ENCODE assay signal across 1 cellular context in the genomic region with DNA sequence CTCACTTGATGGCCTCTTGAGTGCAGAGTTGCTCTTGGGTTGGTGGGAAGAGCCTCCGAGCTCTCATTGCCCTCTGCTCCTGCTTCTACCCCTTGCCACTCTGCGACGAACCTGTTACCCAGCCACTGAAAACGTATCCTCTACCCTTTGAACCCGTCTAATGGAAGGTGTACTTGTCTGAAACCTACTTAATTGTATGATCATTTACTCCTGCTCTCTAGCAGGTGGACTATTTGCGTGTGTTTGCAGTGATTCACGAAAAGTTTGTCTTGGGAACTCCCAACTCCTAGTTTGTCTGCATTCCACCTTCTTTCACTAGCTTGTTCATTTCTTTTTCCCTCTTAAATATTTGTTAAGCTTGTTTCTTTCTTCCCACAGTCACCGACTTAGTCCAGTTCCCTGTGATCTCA.
TF ChIP-seq lines count a peak whose summit lies in the region.

No MANE protein-coding gene starts in this region.

TF ChIP-seq in HEK293, 187 proteins besides CTCF, POLR2A, EP300 and RAD21 (continued from another document):
- TF ChIP-seq, protein P1, sequence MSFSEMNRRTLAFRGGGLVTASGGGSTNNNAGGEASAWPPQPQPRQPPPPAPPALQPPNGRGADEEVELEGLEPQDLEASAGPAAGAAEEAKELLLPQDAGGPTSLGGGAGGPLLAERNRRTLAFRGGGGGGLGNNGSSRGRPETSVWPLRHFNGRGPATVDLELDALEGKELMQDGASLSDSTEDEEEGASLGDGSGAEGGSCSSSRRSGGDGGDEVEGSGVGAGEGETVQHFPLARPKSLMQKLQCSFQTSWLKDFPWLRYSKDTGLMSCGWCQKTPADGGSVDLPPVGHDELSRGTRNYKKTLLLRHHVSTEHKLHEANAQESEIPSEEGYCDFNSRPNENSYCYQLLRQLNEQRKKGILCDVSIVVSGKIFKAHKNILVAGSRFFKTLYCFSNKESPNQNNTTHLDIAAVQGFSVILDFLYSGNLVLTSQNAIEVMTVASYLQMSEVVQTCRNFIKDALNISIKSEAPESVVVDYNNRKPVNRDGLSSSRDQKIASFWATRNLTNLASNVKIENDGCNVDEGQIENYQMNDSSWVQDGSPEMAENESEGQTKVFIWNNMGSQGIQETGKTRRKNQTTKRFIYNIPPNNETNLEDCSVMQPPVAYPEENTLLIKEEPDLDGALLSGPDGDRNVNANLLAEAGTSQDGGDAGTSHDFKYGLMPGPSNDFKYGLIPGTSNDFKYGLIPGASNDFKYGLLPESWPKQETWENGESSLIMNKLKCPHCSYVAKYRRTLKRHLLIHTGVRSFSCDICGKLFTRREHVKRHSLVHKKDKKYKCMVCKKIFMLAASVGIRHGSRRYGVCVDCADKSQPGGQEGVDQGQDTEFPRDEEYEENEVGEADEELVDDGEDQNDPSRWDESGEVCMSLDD (tag by site-specific recombination; IDR thresholded peaks at IDR 0.05): no peak
- TF ChIP-seq ZNF785 (tag by site-specific recombination; IDR thresholded peaks at IDR 0.05) (no peak), ZNF239 (tag by site-specific recombination; IDR thresholded peaks at IDR 0.05) (no peak), ZNF510 (tag by site-specific recombination; IDR thresholded peaks at IDR 0.05; ENCODE audit: insufficient replicate concordance) (no peak), ZNF2 (tag by site-specific recombination; IDR thresholded peaks at IDR 0.05) (no peak; the same call in 1 of the 2 replicates), YY1 (tag by site-specific recombination; IDR thresholded peaks at IDR 0.05) (no peak), ZNF341 (tag by site-specific recombination; IDR thresholded peaks at IDR 0.05; ENCODE audit: low read depth) (peak; percentile 6), ZXDB (tag by site-specific recombination; IDR thresholded peaks at IDR 0.05) (0 out of 2 replicates have a peak, but pooled peaks have one; percentile 10), ZNF501 (tag by site-specific recombination; IDR thresholded peaks at IDR 0.05) (0 out of 2 replicates have a peak, but pooled peaks have one; percentile 5), ZNF792 (tag by site-specific recombination; IDR thresholded peaks at IDR 0.05) (no peak), ZFP41 (tag by site-specific recombination; IDR thresholded peaks at IDR 0.05; ENCODE audit: borderline replicate concordance) (no peak), ZSCAN23 (tag by site-specific recombination; IDR thresholded peaks at IDR 0.05) (no peak), HOXC10 (CRISPR knock-in tag; IDR thresholded peaks at IDR 0.05) (no peak), GLI2 (tag by site-specific recombination; IDR thresholded peaks at IDR 0.05; ENCODE audit: borderline replicate concordance, low read depth) (no peak)
- TF ChIP-seq, protein P2, sequence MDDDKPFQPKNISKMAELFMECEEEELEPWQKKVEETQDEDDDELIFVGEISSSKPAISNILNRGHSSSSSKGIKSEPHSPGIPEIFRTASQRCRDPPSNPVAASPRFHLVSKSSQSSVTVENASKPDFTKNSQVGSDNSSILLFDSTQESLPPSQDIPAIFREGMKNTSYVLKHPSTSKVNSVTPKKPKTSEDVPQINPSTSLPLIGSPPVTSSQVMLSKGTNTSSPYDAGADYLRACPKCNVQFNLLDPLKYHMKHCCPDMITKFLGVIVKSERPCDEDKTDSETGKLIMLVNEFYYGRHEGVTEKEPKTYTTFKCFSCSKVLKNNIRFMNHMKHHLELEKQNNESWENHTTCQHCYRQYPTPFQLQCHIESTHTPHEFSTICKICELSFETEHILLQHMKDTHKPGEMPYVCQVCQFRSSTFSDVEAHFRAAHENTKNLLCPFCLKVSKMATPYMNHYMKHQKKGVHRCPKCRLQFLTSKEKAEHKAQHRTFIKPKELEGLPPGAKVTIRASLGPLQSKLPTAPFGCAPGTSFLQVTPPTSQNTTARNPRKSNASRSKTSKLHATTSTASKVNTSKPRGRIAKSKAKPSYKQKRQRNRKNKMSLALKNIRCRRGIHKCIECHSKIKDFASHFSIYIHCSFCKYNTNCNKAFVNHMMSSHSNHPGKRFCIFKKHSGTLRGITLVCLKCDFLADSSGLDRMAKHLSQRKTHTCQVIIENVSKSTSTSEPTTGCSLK (tag by site-specific recombination; IDR thresholded peaks at IDR 0.05): no peak
- TF ChIP-seq, protein P3, sequence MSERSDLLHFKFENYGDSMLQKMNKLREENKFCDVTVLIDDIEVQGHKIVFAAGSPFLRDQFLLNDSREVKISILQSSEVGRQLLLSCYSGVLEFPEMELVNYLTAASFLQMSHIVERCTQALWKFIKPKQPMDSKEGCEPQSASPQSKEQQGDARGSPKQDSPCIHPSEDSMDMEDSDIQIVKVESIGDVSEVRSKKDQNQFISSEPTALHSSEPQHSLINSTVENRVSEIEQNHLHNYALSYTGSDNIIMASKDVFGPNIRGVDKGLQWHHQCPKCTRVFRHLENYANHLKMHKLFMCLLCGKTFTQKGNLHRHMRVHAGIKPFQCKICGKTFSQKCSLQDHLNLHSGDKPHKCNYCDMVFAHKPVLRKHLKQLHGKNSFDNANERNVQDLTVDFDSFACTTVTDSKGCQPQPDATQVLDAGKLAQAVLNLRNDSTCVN (tag by site-specific recombination; optimal IDR thresholded peaks at IDR 0.05): no peak
